20 cellular contexts compared by ENCODE assay signal in genomic region chrX:118329179-118329578, GRCh38.
"Had no signal": no experiment of that assay in that cellular context is flagged by ENCODE, and none has a peak within 500 bp of the region (broad histone marks: within the 10 kb centered on the region; RNA-seq: fewer than 3 reads in every experiment).

No MANE protein-coding gene starts in this region.

- H3K27me3 Mint-ChIP-seq: progenitor cell of endocrine pancreas, type B pancreatic cell had no signal

- H3K27ac ChIP-seq: colonic mucosa, heart left ventricle, pancreas, thyroid gland had no signal

- H3K9me3 ChIP-seq: colonic mucosa, heart left ventricle, pancreas, thyroid gland had no signal

- H3K4me1 ChIP-seq: colonic mucosa, heart left ventricle, pancreas, thyroid gland had no signal

- ATAC-seq: left lobe of liver; natural killer cell treated with Interleukin-12 subunit alpha and Interleukin-12 subunit beta and Interleukin-15 and Interleukin-18, amount 100 ng/mL, for 72 hours; pancreas had no signal

- H3K4me3 Mint-ChIP-seq: endodermal cell; natural killer cell treated with Interleukin-12 subunit alpha and Interleukin-12 subunit beta and Interleukin-15 and Interleukin-18, amount 100 ng/mL, for 72 hours; type B pancreatic cell had no signal

- H3K36me3 Mint-ChIP-seq: natural killer cell treated with Interleukin-12 subunit alpha and Interleukin-12 subunit beta and Interleukin-15 and Interleukin-18, amount 100 ng/mL, for 72 hours; type B pancreatic cell had no signal

- H3K27me3 ChIP-seq: colonic mucosa, pancreas, thyroid gland had no signal

- H3K36me3 ChIP-seq: colonic mucosa, heart left ventricle, pancreas, thyroid gland had no signal

- H3K4me3 ChIP-seq: colonic mucosa, heart left ventricle, lung, pancreas, thyroid gland had no signal

- H3K9me3 Mint-ChIP-seq: natural killer cell treated with Interleukin-12 subunit alpha and Interleukin-12 subunit beta and Interleukin-15 and Interleukin-18, amount 100 ng/mL, for 72 hours; type B pancreatic cell had no signal

- H3K4me1 Mint-ChIP-seq: endodermal cell had no signal

- DNase-seq: colonic mucosa; effector CD4-positive, alpha-beta T cell; endodermal cell; heart left ventricle; hypothalamus; kidney glomerular epithelial cell; mesenchymal stem cell; midbrain; occipital lobe; pancreas; right cardiac atrium; small intestine; stimulated activated CD4-positive, alpha-beta T cell treated with anti-CD3 and anti-CD28 coated beads, Interleukin-12 subunit alpha, Interleukin-12 subunit beta, amount 100 ng/mL, for 4 hours; stimulated activated naive CD4-positive, alpha-beta T cell treated with Interleukin-2 at 50 U/mL for 16 hours; thyroid gland had no signal

- H3K27ac Mint-ChIP-seq: endodermal cell; natural killer cell treated with Interleukin-12 subunit alpha and Interleukin-12 subunit beta and Interleukin-15 and Interleukin-18, amount 100 ng/mL, for 72 hours; progenitor cell of endocrine pancreas; type B pancreatic cell had no signal
